ENCODE assay signal across 21 cellular contexts in genomic region chr5:592158-592557, GRCh38. TPM values are rescaled to one million over a fixed set of nuclear protein-coding genes. Genes with fewer than 3 reads are reported as not detected.
DNase-seq lines count a peak whose midpoint lies in the region; ATAC-seq and TF ChIP-seq lines count a peak whose summit lies in the region.
"Had no signal": no experiment of that assay in that cellular context is flagged by ENCODE, and none has a peak within 500 bp of the region (broad histone marks: within the 10 kb centered on the region; RNA-seq: fewer than 3 reads in every experiment).

No MANE protein-coding gene starts in this region.

- H3K4me3 ChIP-seq in heart right ventricle (no peak overlapping the region), RWPE2 (ENCODE audit: severe bottlenecking) (no peak overlapping the region), MG63 (no peak overlapping the region)
- H3K4me3 ChIP-seq: lung, skin epidermis, uterus had no signal

- H3K27ac ChIP-seq in heart right ventricle: no peak overlapping the region
- no peak overlapping the region for H3K27ac ChIP-seq in RWPE2 (ENCODE audit: poor library complexity, severe bottlenecking)
- H3K27ac ChIP-seq: skin epidermis, uterus had no signal

- H3K36me3 ChIP-seq in heart right ventricle (no peaks in the 10 kb centered on the region), RWPE2 (ENCODE audit: low read depth) (no peaks in the 10 kb centered on the region), MG63 (no peaks in the 10 kb centered on the region)
- H3K36me3 ChIP-seq: uterus had no signal

- H3K27me3 ChIP-seq in heart right ventricle (peaks cover 0 to 64% (median 51%) of the 10 kb centered on the region in 7 donors), RWPE2 (ENCODE audit: insufficient read depth, poor library complexity, severe bottlenecking) (peaks cover 52% of the 10 kb centered on the region), MG63 (peaks cover 49% of the 10 kb centered on the region)
- H3K27me3 ChIP-seq: uterus had no signal

- no peaks in the 10 kb centered on the region for H3K4me1 ChIP-seq in heart right ventricle
- H3K4me1 ChIP-seq in RWPE2 (ENCODE audit: insufficient read depth, poor library complexity, severe bottlenecking): no peaks in the 10 kb centered on the region
- H3K4me1 ChIP-seq: uterus had no signal

- peak; percentile 44 for DNase-seq in cardiac septum (ENCODE audit: low spot score)
- no peak for DNase-seq in heart right ventricle
- peak; percentile 57 for DNase-seq in RWPE2 (ENCODE audit: low spot score)
- peak; percentile 71 for DNase-seq in mesenteric fat pad (ENCODE audit: low spot score)
- no peak for DNase-seq in HT-29 (ENCODE audit: low spot score)
- no peak for DNase-seq in MG63
- DNase-seq: activated CD8-positive, alpha-beta T cell treated with anti-CD3 and anti-CD28 coated beads for 36 hours; activated T-cell treated with anti-CD3 and anti-CD28 coated beads, Interleukin-2, amount 50 U/mL, for 72 hours; cortex of kidney; HCEC 1CT; hippocampal formation; KG1; naive thymus-derived CD4-positive, alpha-beta T cell; SIG-M5; stimulated activated CD4-positive, alpha-beta T cell treated with anti-CD3 and anti-CD28 coated beads, Interleukin-4, amount 100 ng/mL, for 4 hours; uterus had no signal

- TF ChIP-seq CTCF in heart right ventricle (IDR thresholded peaks at IDR 0.05): no peak
- TF ChIP-seq CTCF in RWPE2 (IDR thresholded peaks at IDR 0.05; ENCODE audit: poor library complexity, severe bottlenecking): no peak

- no peak for ATAC-seq in heart right ventricle
- ATAC-seq in RWPE2 (ENCODE audit: low read depth): peak; percentile 57; the same call in 1 of the 3 replicates
- ATAC-seq in HG02885 (IDR thresholded peaks at IDR 0.05; ENCODE audit: poor library complexity, unreplicated experiment): no peak
- ATAC-seq in HG03439 (IDR thresholded peaks at IDR 0.05; ENCODE audit: unreplicated experiment): no peak
- ATAC-seq: activated CD8-positive, alpha-beta T cell treated with anti-CD3 and anti-CD28 coated beads for 36 hours; activated naive CD4-positive, alpha-beta T cell treated with anti-CD3 and anti-CD28 coated beads, Interleukin-2, amount 50 U/mL, for 72 hours; activated T-cell treated with anti-CD3 and anti-CD28 coated beads, Interleukin-2, amount 50 U/mL, for 72 hours; naive thymus-derived CD4-positive, alpha-beta T cell had no signal

- peaks cover 0 to 12% (median 0%) of the 10 kb centered on the region in 11 donors for H3K9me3 ChIP-seq in heart right ventricle
- peaks cover 3% of the 10 kb centered on the region for H3K9me3 ChIP-seq in RWPE2 (ENCODE audit: severe bottlenecking)
- peaks cover 4% of the 10 kb centered on the region for H3K9me3 ChIP-seq in MG63
- H3K9me3 ChIP-seq: uterus had no signal

- WGBS in heart right ventricle, 2 donors: 66 to 67% methylated on average over 5 of the region's 5 CpGs

- intact Hi-C loops in cardiac septum (cut with DNase I) (no loop called here), heart right ventricle (cut with DNase I) (no loop called here)

RNA-seq across cellular contexts. Expression of gene CEP72, which starts 20.0 kb away (rescaled TPM):
- total RNA-seq in cardiac septum: 0.86 TPM
- 1 to 10 TPM in 7 of 10 donors, under 1 TPM in 3; 0.66 to 2.0 (median 1.4) TPM for total RNA-seq in heart right ventricle
- polyA plus RNA-seq in heart right ventricle: 1 to 10 TPM; 1.3 to 2.4 TPM
- total RNA-seq in mesenteric fat pad: 2.0 TPM
- total RNA-seq in HT-29 (2014; rRNA removed; shearing (Covaris generic)): 31.5 and 42.4 TPM in 2 replicates
- total RNA-seq in MG63 (2014; rRNA removed; shearing (Covaris generic); ENCODE audit: low replicate concordance): 6.3 and 6.5 TPM in 2 replicates

Comparison
In these comparisons a context has a peak if more than half of its experiments do, and no peak if none do; other contexts are left out.
1. DNase-seq: peak in cardiac septum (single experiment), RWPE2 (single experiment) and mesenteric fat pad (single experiment); none in heart right ventricle (0 of 2), HT-29 (single experiment) and MG63 (single experiment).